In genomic region chr7:137967143-137968018, GRCh38 we compare ENCODE assay signal across 1 cellular context.
TF ChIP-seq lines count a peak whose summit lies in the region.

No MANE protein-coding gene starts in this region.

TF ChIP-seq in K562, 482 proteins besides CTCF, POLR2A, EP300 and RAD21 (continued from another document and continues in another):
- TF ChIP-seq RREB1 (CRISPR knock-in tag; IDR thresholded peaks at IDR 0.05) (0 out of 2 replicates have a peak, but pooled peaks have one; percentile 29), SMAD2 (IDR thresholded peaks at IDR 0.05; ENCODE audit: low read depth, low read length) (no peak), RCOR1 (IDR thresholded peaks at IDR 0.05; ENCODE audit: borderline replicate concordance in 1 of 2, low read depth in 2 of 2, low read length in 2 of 2) (peak; percentile 28 to 86; a peak in 3 of 4 replicates), CSDE1 (IDR thresholded peaks at IDR 0.05) (no peak), SRSF9 (IDR thresholded peaks at IDR 0.05; ENCODE audit: borderline replicate concordance, low read depth, low read length) (no peak), PHF8 (IDR thresholded peaks at IDR 0.05; ENCODE audit: borderline replicate concordance, low read length) (no peak), HNRNPH1 (optimal IDR thresholded peaks at IDR 0.05; ENCODE audit: low read depth, low read length) (no peak), YBX1 (IDR thresholded peaks at IDR 0.05) (no peak), LEF1 (IDR thresholded peaks at IDR 0.05) (peak; percentile 44; the same call in 1 of the 2 replicates), IFI16 (CRISPR knock-in tag; IDR thresholded peaks at IDR 0.05) (no peak), POLR2H (tag; IDR thresholded peaks at IDR 0.05; ENCODE audit: low read depth) (no peak), ARHGAP35 (IDR thresholded peaks at IDR 0.05; ENCODE audit: partially characterized antibody) (peak; percentile 3), EZH2 (IDR thresholded peaks at IDR 0.05; ENCODE audit: borderline replicate concordance, low read depth, low read length) (no peak), DACH1 (IDR thresholded peaks at IDR 0.05; ENCODE audit: partially characterized antibody) (peak; percentile 47), CGGBP1 (CRISPR knock-in tag; IDR thresholded peaks at IDR 0.05) (0 out of 2 replicates have a peak, but pooled peaks have one; percentile 28), EHMT2 (IDR thresholded peaks at IDR 0.05) (peak; percentile 61; the same call in 1 of the 2 replicates), ESRRA (IDR thresholded peaks at IDR 0.05; ENCODE audit: borderline replicate concordance, low read depth) (peak; percentile 59), NFE2 (IDR thresholded peaks at IDR 0.05; ENCODE audit: low read depth) (peak; percentile 96), SRSF1 (IDR thresholded peaks at IDR 0.05; ENCODE audit: low read depth, low read length) (no peak), ZZZ3 (IDR thresholded peaks at IDR 0.05) (no peak), MTA3 (IDR thresholded peaks at IDR 0.05; ENCODE audit: borderline replicate concordance) (peak; percentile 69; the same call in 1 of the 2 replicates), ZEB2 (IDR thresholded peaks at IDR 0.05) (peak; percentile 100), SNRNP70 (optimal IDR thresholded peaks at IDR 0.05; ENCODE audit: low read depth, low read length) (no peak), XRCC4 (IDR thresholded peaks at IDR 0.05; ENCODE audit: extremely low read depth, insufficient read depth, insufficient read length) (no peak), HMG20A (CRISPR knock-in tag; conservative IDR thresholded peaks at IDR 0.05) (no peak), ZNF124 (CRISPR knock-in tag; IDR thresholded peaks at IDR 0.05) (no peak), EGR1 (conservative IDR thresholded peaks at IDR 0.05) (peak; percentile 41), NFRKB (IDR thresholded peaks at IDR 0.05; ENCODE audit: low read depth) (no peak), JUN (IDR thresholded peaks at IDR 0.05; ENCODE audit: borderline replicate concordance, low read depth, low read length) (peak; percentile 60), JUN (CRISPR knock-in tag; IDR thresholded peaks at IDR 0.05; ENCODE audit: borderline replicate concordance) (no peak; the same call in 1 of the 2 replicates), ZNF395 (CRISPR knock-in tag; IDR thresholded peaks at IDR 0.05) (peak; percentile 75; the same call in 1 of the 2 replicates), ZNF253 (CRISPR knock-in tag; conservative IDR thresholded peaks at IDR 0.05) (no peak), TAF7 (tag; IDR thresholded peaks at IDR 0.05) (no peak), ZNF77 (CRISPR knock-in tag; IDR thresholded peaks at IDR 0.05) (no peak)
- TF ChIP-seq, protein P1, sequence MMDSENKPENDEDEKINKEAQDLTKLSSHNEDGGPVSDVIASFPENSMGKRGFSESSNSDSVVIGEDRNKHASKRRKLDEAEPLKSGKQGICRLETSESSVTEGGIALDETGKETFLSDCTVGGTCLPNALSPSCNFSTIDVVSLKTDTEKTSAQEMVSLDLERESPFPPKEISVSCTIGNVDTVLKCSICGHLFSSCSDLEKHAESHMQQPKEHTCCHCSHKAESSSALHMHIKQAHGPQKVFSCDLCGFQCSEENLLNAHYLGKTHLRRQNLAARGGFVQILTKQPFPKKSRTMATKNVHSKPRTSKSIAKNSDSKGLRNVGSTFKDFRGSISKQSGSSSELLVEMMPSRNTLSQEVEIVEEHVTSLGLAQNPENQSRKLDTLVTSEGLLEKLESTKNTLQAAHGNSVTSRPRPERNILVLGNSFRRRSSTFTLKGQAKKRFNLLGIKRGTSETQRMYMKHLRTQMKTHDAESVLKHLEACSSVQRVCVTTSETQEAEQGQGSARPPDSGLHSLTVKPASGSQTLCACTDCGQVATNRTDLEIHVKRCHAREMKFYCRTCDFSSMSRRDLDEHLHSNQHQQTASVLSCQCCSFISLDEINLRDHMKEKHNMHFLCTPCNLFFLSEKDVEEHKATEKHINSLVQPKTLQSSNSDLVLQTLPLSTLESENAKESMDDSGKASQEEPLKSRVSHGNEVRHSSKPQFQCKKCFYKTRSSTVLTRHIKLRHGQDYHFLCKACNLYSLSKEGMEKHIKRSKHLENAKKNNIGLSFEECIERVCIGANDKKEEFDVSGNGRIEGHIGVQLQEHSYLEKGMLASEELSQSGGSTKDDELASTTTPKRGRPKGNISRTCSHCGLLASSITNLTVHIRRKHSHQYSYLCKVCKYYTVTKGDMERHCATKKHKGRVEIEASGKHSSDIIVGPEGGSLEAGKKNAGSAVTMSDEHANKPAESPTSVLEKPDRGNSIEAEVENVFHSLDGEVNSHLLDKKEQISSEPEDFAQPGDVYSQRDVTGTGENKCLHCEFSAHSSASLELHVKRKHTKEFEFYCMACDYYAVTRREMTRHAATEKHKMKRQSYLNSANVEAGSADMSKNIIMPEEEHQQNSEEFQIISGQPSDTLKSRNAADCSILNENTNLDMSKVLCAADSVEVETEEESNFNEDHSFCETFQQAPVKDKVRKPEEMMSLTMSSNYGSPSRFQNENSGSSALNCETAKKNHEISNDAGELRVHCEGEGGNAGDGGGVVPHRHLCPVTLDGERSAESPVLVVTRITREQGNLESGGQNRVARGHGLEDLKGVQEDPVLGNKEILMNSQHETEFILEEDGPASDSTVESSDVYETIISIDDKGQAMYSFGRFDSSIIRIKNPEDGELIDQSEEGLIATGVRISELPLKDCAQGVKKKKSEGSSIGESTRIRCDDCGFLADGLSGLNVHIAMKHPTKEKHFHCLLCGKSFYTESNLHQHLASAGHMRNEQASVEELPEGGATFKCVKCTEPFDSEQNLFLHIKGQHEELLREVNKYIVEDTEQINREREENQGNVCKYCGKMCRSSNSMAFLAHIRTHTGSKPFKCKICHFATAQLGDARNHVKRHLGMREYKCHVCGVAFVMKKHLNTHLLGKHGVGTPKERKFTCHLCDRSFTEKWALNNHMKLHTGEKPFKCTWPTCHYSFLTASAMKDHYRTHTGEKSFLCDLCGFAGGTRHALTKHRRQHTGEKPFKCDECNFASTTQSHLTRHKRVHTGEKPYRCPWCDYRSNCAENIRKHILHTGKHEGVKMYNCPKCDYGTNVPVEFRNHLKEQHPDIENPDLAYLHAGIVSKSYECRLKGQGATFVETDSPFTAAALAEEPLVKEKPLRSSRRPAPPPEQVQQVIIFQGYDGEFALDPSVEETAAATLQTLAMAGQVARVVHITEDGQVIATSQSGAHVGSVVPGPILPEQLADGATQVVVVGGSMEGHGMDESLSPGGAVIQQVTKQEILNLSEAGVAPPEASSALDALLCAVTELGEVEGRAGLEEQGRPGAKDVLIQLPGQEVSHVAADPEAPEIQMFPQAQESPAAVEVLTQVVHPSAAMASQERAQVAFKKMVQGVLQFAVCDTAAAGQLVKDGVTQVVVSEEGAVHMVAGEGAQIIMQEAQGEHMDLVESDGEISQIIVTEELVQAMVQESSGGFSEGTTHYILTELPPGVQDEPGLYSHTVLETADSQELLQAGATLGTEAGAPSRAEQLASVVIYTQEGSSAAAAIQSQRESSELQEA (IDR thresholded peaks at IDR 0.05; ENCODE audit: low read depth), result no peak
- TF ChIP-seq, protein P2, sequence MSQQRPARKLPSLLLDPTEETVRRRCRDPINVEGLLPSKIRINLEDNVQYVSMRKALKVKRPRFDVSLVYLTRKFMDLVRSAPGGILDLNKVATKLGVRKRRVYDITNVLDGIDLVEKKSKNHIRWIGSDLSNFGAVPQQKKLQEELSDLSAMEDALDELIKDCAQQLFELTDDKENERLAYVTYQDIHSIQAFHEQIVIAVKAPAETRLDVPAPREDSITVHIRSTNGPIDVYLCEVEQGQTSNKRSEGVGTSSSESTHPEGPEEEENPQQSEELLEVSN (IDR thresholded peaks at IDR 0.05; ENCODE audit: borderline replicate concordance in 1 of 2, extremely low read depth in 1 of 2, insufficient read depth in 1 of 2, insufficient read length in 1 of 2, low read depth in 1 of 2, low read length in 1 of 2, poor library complexity in 1 of 2, severe bottlenecking in 1 of 2), result no peak
- TF ChIP-seq, protein P3, sequence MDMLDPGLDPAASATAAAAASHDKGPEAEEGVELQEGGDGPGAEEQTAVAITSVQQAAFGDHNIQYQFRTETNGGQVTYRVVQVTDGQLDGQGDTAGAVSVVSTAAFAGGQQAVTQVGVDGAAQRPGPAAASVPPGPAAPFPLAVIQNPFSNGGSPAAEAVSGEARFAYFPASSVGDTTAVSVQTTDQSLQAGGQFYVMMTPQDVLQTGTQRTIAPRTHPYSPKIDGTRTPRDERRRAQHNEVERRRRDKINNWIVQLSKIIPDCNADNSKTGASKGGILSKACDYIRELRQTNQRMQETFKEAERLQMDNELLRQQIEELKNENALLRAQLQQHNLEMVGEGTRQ (CRISPR knock-in tag; IDR thresholded peaks at IDR 0.05), result no peak
- TF ChIP-seq, protein P4, sequence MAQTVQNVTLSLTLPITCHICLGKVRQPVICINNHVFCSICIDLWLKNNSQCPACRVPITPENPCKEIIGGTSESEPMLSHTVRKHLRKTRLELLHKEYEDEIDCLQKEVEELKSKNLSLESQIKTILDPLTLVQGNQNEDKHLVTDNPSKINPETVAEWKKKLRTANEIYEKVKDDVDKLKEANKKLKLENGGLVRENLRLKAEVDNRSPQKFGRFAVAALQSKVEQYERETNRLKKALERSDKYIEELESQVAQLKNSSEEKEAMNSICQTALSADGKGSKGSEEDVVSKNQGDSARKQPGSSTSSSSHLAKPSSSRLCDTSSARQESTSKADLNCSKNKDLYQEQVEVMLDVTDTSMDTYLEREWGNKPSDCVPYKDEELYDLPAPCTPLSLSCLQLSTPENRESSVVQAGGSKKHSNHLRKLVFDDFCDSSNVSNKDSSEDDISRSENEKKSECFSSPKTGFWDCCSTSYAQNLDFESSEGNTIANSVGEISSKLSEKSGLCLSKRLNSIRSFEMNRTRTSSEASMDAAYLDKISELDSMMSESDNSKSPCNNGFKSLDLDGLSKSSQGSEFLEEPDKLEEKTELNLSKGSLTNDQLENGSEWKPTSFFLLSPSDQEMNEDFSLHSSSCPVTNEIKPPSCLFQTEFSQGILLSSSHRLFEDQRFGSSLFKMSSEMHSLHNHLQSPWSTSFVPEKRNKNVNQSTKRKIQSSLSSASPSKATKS (CRISPR knock-in tag; IDR thresholded peaks at IDR 0.05), result no peak
- TF ChIP-seq, protein P5, sequence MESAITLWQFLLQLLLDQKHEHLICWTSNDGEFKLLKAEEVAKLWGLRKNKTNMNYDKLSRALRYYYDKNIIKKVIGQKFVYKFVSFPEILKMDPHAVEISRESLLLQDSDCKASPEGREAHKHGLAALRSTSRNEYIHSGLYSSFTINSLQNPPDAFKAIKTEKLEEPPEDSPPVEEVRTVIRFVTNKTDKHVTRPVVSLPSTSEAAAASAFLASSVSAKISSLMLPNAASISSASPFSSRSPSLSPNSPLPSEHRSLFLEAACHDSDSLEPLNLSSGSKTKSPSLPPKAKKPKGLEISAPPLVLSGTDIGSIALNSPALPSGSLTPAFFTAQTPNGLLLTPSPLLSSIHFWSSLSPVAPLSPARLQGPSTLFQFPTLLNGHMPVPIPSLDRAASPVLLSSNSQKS (CRISPR knock-in tag; IDR thresholded peaks at IDR 0.05), result no peak
- TF ChIP-seq, protein P6, sequence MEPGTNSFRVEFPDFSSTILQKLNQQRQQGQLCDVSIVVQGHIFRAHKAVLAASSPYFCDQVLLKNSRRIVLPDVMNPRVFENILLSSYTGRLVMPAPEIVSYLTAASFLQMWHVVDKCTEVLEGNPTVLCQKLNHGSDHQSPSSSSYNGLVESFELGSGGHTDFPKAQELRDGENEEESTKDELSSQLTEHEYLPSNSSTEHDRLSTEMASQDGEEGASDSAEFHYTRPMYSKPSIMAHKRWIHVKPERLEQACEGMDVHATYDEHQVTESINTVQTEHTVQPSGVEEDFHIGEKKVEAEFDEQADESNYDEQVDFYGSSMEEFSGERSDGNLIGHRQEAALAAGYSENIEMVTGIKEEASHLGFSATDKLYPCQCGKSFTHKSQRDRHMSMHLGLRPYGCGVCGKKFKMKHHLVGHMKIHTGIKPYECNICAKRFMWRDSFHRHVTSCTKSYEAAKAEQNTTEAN (CRISPR knock-in tag; IDR thresholded peaks at IDR 0.05), result no peak
